Comparison of ENCODE assay signal across 8 cellular contexts in genomic region chr20:63864978-63865640, GRCh38. TPM values are rescaled to one million over a fixed set of nuclear protein-coding genes. Genes with fewer than 3 reads are reported as not detected.
A peak's percentile ranks its signal among the peaks of the same experiment; 100 is the strongest.
DNase-seq lines count a peak whose midpoint lies in the region; ATAC-seq and TF ChIP-seq lines count a peak whose summit lies in the region.

Gene TPD52L2, plus strand, starts transcription at chr20:63865270. Its CDS starts 96 bp downstream, at chr20:63865366.

- H2AFZ ChIP-seq in Karpas-422 (ENCODE audit: low read length) = peak within 1 kb of the TSS; percentile 80

- H3K27ac ChIP-seq in Karpas-422 (ENCODE audit: low read length) (peak within 1 kb of the TSS; percentile 86), esophagus squamous epithelium (peak within 1 kb of the TSS; percentile 97 to 100 (median 98))

- peak in 1 of 6 experiments; percentile 19 for TF ChIP-seq CTCF in esophagus squamous epithelium (IDR thresholded peaks at IDR 0.05)

- H3K9ac ChIP-seq in Karpas-422 (ENCODE audit: low read length) = peak within 1 kb of the TSS; percentile 95

- H3K4me3 ChIP-seq in Karpas-422 (ENCODE audit: low read length) (peak within 1 kb of the TSS; percentile 93), esophagus squamous epithelium (peak within 1 kb of the TSS; percentile 82 to 98 (median 96))

- 0% methylated on average over 6 to 7 of the region's 68 CpGs for WGBS in esophagus squamous epithelium, 2 donors

- H3K4me2 ChIP-seq in Karpas-422 (ENCODE audit: low read depth, low read length, poor library complexity, severe bottlenecking) = peak within 1 kb of the TSS; percentile 81

- H3K36me3 ChIP-seq in Karpas-422 (ENCODE audit: insufficient read depth, low read length) (0 out of 2 replicates have a peak, but pooled peaks cover 6% of the 10 kb centered on the region), esophagus squamous epithelium (peaks cover 0 to 53% (median 18%) of the 10 kb centered on the region in 3 donors)

- peaks cover 55% of the 10 kb centered on the region for H3K79me2 ChIP-seq in Karpas-422 (ENCODE audit: low read length)

- no peaks in the 10 kb centered on the region for H3K27me3 ChIP-seq in Karpas-422 (ENCODE audit: low read length)
- H3K27me3 ChIP-seq in esophagus squamous epithelium = no peaks in the 10 kb centered on the region

- peak; percentile 100 for DNase-seq in DMS79 (lab: John Stamatoyannopoulos, UW)
- peak; percentile 99 for DNase-seq in Karpas-422
- DNase-seq in RKO (ENCODE audit: low spot score) = peak; percentile 100
- DNase-seq in activated T-helper 1 cell treated with Interleukin-2 at 50 U/mL for 16 hours (ENCODE audit: low read depth) = peak; percentile 96
- peak; percentile 89 for DNase-seq in esophagus squamous epithelium (lab: John Stamatoyannopoulos, UW)
- peak; percentile 98 for DNase-seq in myocyte (ENCODE audit: low read depth)
- DNase-seq in stimulated activated CD8-positive, alpha-beta memory T cell treated with anti-CD3 and anti-CD28 coated beads, Interleukin-7, amount 100 ng/mL, for 48 hours (ENCODE audit: extremely low read depth in 1 of 2, low read depth in 1 of 2) = peak; percentile 96 to 99

- intact Hi-C loops in esophagus squamous epithelium (cut with DNase I) = no loop called here

- peak; percentile 71 for ATAC-seq in GM21786 (IDR thresholded peaks at IDR 0.05; ENCODE audit: unreplicated experiment)

- H3K9me3 ChIP-seq in Karpas-422 (ENCODE audit: low read length) = no peaks in the 10 kb centered on the region
- H3K9me3 ChIP-seq in esophagus squamous epithelium = no peaks in the 10 kb centered on the region

- H3K9me2 ChIP-seq in Karpas-422 (replicated peaks; ENCODE audit: insufficient read depth, low read length) = no peaks in the 10 kb centered on the region

- TF ChIP-seq POLR2A in esophagus squamous epithelium (IDR thresholded peaks at IDR 0.05) = peak in 3 of 4 donors; percentile 62 to 94 (median 91)

- H3K4me1 ChIP-seq in Karpas-422 (ENCODE audit: low read length) (peaks cover 18% of the 10 kb centered on the region), esophagus squamous epithelium (peaks cover 23 to 56% (median 32%) of the 10 kb centered on the region in 3 donors)

- H4K20me1 ChIP-seq in Karpas-422 (ENCODE audit: insufficient read depth, low read depth, low read length) = peaks cover 5% of the 10 kb centered on the region

RNA-seq across cellular contexts. Expression of gene TPD52L2, which starts in this region (rescaled TPM):
- 25.9 and 38.3 TPM in 2 replicates for total RNA-seq in Karpas-422 (2014; rRNA removed; shearing (Covaris generic); ENCODE audit: low replicate concordance)
- total RNA-seq in esophagus squamous epithelium = 100 to 1,000 TPM in 3 of 4 donors, 10 to 100 TPM in 1; 97.1 to 124 (median 116) TPM
- total RNA-seq in myocyte = 94.4 and 99.0 TPM in 2 replicates
- 118 TPM for polyA plus RNA-seq in myocyte (2012)

Comparison
In these comparisons a context has a peak if more than half of its experiments do, and no peak if none do; other contexts are left out.
1. Peak in every context shown above with its lines: DNase-seq, ATAC-seq, H3K4me3 ChIP-seq and H3K27ac ChIP-seq.